In the genomic region with DNA sequence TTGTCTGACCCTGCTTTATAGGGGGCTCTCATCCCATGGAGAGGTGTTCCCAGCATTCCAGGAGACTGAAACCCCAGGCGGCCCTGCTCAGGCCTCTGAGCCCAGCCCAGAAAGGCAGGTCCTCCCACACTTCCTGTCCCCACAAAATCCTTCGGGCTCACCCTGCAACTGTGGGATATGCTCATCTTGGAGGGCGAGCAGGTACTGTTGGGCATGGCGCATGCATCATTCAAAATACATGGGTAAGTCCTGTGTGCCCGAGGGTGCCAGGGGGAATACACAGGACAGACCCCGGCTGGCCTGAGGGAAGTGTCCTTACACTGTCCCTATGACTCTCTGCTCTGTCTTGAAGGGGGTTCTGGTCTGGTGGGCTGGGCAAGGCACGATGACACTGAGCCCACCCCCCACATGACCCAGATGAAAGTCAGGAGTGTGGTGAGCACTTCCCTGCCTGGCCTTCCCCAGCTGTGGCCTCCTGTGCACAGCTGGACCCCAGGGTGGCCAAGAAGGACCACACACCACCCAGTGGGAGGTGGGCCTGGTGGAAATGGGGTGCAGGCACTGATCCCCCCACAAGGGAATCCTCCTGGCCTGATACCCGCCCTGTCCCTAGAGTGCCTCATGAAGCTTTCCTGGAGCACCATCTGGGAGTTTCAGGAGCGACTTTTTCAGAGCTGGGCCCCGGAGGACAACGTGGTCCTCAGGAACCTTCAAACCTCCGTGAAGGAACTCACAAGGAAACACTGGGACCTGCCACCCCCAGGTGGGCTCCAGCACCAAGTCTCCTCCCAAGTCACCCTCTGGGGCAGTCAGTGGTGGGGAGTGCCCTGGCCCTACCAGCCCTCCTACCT, we compare ENCODE assay signal across 31 cellular contexts. TPM values are rescaled to one million over a fixed set of nuclear protein-coding genes. Genes with fewer than 3 reads are reported as not detected.
DNase-seq lines count a peak whose midpoint lies in the region; ATAC-seq, FAIRE-seq and TF ChIP-seq lines count a peak whose summit lies in the region.
"Had no signal": no experiment of that assay in that cellular context is flagged by ENCODE, and none has a peak within 500 bp of the region (broad histone marks: within the 10 kb centered on the region; RNA-seq: fewer than 3 reads in every experiment).

No MANE protein-coding gene starts in this region.

- 94% methylated on average over 3 of the region's 12 CpGs for whole genome bisulfite sequencing in HepG2 (ENCODE audit: low lambda C conversion rate)
- WGBS in right lobe of liver (ENCODE audit: insufficient coverage, low coverage, low lambda C conversion rate, missing lambda C conversion rate): 43% methylated on average over 2 of the region's 12 CpGs

- TF ChIP-seq CTCF in HepG2 (CRISPR knock-in tag; IDR thresholded peaks at IDR 0.05) (no peak), right lobe of liver (IDR thresholded peaks at IDR 0.05) (no peak), osteocyte (IDR thresholded peaks at IDR 0.05) (no peak)

- H3K27ac Mint-ChIP-seq in osteocyte (ENCODE audit: unreplicated experiment): peak overlapping the region; percentile 47
- H3K27ac Mint-ChIP-seq: activated naive CD4-positive, alpha-beta T cell treated with anti-CD3 and anti-CD28 coated beads, Interleukin-2, amount 50 U/mL, for 24 hours; activated T-helper 1 cell treated with anti-CD3 and anti-CD28 coated beads, Interleukin-12 subunit alpha, Interleukin-12 subunit beta, Interleukin-2, Interleukin-4 antibody, amounts not matched to agents 30 ng/mL and 10 ng/mL and 1 ng/mL, durations not matched to agents 14 hours and 24 hours and 36 hours had no signal

- H3K9me3 Mint-ChIP-seq in osteocyte (ENCODE audit: unreplicated experiment): no peaks in the 10 kb centered on the region
- H3K9me3 Mint-ChIP-seq: activated naive CD4-positive, alpha-beta T cell treated with anti-CD3 and anti-CD28 coated beads, Interleukin-2, amount 50 U/mL, for 24 hours; activated T-helper 1 cell treated with anti-CD3 and anti-CD28 coated beads, Interleukin-12 subunit alpha, Interleukin-12 subunit beta, Interleukin-2, Interleukin-4 antibody, amounts not matched to agents 30 ng/mL and 10 ng/mL and 1 ng/mL, durations not matched to agents 14 hours and 24 hours and 36 hours; CD8-positive, alpha-beta memory T cell; immature natural killer cell had no signal

- H3K27ac ChIP-seq in HepG2 (ENCODE audit: extremely low read length, insufficient read depth, low read length): no peak overlapping the region
- H3K27ac ChIP-seq in right lobe of liver: no peak overlapping the region
- H3K27ac ChIP-seq in cingulate gyrus (ENCODE audit: low read depth, low read length): peak overlapping the region; percentile 19
- H3K27ac ChIP-seq: A549, gastrocnemius medialis, ovary, SJCRH30 had no signal

- no TSS peak for BruUV-seq in HepG2 (replicated peaks; lab: Mats Ljungman, UMichigan)

- no peaks in the 10 kb centered on the region for H3K27me3 ChIP-seq in HepG2 (ENCODE audit: control insufficient read depth in 1 of 2, insufficient read depth in 2 of 2, low read length in 2 of 2)
- H3K27me3 ChIP-seq in right lobe of liver: no peaks in the 10 kb centered on the region
- H3K27me3 ChIP-seq: gastrocnemius medialis, ovary, SJCRH30 had no signal

- peaks cover 9% of the 10 kb centered on the region for H3K36me3 Mint-ChIP-seq in osteocyte (ENCODE audit: unreplicated experiment)
- H3K36me3 Mint-ChIP-seq: activated naive CD4-positive, alpha-beta T cell treated with anti-CD3 and anti-CD28 coated beads, Interleukin-2, amount 50 U/mL, for 24 hours had no signal

- DNase-seq in HepG2 (ENCODE audit: low spot score): no peak
- DNase-seq in right lobe of liver: no peak
- no peak for DNase-seq in osteocyte (ENCODE audit: extremely low spot score, unreplicated experiment)
- no peak for DNase-seq in hippocampal formation (lab: John Stamatoyannopoulos, UW)
- DNase-seq in DMS 273 treated with DMSO at 0.1 percent for 48 hours (lab: John Stamatoyannopoulos, UW): no peak
- DNase-seq: activated CD4-positive, alpha-beta T cell treated with anti-CD3 and anti-CD28 coated beads, Interleukin-2, amount 50 U/mL, for 48 hours; AML-193; amygdala; CD8-positive, alpha-beta memory T cell; central memory CD4-positive, alpha-beta T cell; dermis blood vessel endothelial cell; gastrocnemius medialis; hypothalamus; immature natural killer cell; KBM-7; mesendoderm; NCI-H1105; NCI-H187 treated with DMSO at 0.1 percent for 48 hours; NCI-H526 treated with DMSO at 0.1 percent for 48 hours; ovary; SJCRH30 had no signal

- H3K4me1 Mint-ChIP-seq in osteocyte (ENCODE audit: unreplicated experiment): peaks cover 36% of the 10 kb centered on the region

- H3K9me3 ChIP-seq in HepG2 (ENCODE audit: low read length) (no peaks in the 10 kb centered on the region), right lobe of liver (no peaks in the 10 kb centered on the region)
- H3K9me3 ChIP-seq: A549, gastrocnemius medialis, ovary, SJCRH30 had no signal

- TF ChIP-seq POLR2A in HepG2 (IDR thresholded peaks at IDR 0.05; ENCODE audit: insufficient read depth in 1 of 2, low read depth in 2 of 2, low read length in 2 of 2) (no peak), right lobe of liver (IDR thresholded peaks at IDR 0.05) (no peak)

- FAIRE-seq in HepG2 (lab: Jason Lieb, UNC): no peak
- FAIRE-seq: A549, H54, RCC 7860, urothelium cell line had no signal

- H3K9ac ChIP-seq in HepG2 (ENCODE audit: insufficient read depth, low read depth, low read length): no peak overlapping the region

- no peak overlapping the region for H3K4me3 ChIP-seq in HepG2 (replicated peaks in 1 of 3; ENCODE audit: insufficient read depth in 1 of 3, low read depth in 2 of 3, low read length in 3 of 3)
- no peak overlapping the region for H3K4me3 ChIP-seq in right lobe of liver
- H3K4me3 ChIP-seq: A549, gastrocnemius medialis, ovary, SJCRH30 had no signal

- no peak overlapping the region for H2AFZ ChIP-seq in HepG2 (ENCODE audit: low read length)

- H3K79me2 ChIP-seq in HepG2 (ENCODE audit: insufficient read depth, low read length): no peaks in the 10 kb centered on the region

- POLR2A ChIA-PET in HepG2 (lab: Yijun Ruan, JAX): no interaction called here

- in situ Hi-C loops in HepG2 (cut with HindIII; ENCODE audit: extremely low pct_ligation_motif_present, low pct_unique_long_range_greater_than_20kb): no loop called here

- intact Hi-C loops in HepG2 (cut with micrococcal nuclease; ENCODE audit: unreplicated experiment): no loop called here
- intact Hi-C loops in right lobe of liver (cut with DNase I): loop anchor here in 1 of 2 donors (10.0 kb wide), 2 partner anchors 51 to 771 kb away; no protein-coding TSS in a partner anchor

- H3K4me1 ChIP-seq in HepG2 (ENCODE audit: insufficient read depth, low read length): peaks cover 30% of the 10 kb centered on the region
- no peaks in the 10 kb centered on the region for H3K4me1 ChIP-seq in right lobe of liver

- TF ChIP-seq RAD21 in HepG2 (CRISPR knock-in tag; IDR thresholded peaks at IDR 0.05): no peak

- no peak for TF ChIP-seq EP300 in HepG2 (IDR thresholded peaks at IDR 0.05; ENCODE audit: low read depth in 2 of 2, low read length in 2 of 2)
- no peak for TF ChIP-seq EP300 in HepG2 (CRISPR knock-in tag; IDR thresholded peaks at IDR 0.05; ENCODE audit: borderline replicate concordance)

- H4K20me1 ChIP-seq in HepG2 (ENCODE audit: insufficient read depth, low read length): peaks cover 21% of the 10 kb centered on the region

- no peak overlapping the region for H3K4me2 ChIP-seq in HepG2 (ENCODE audit: low read depth, low read length)
- H3K4me2 ChIP-seq: A549 had no signal

- H3K27me3 Mint-ChIP-seq in osteocyte (ENCODE audit: unreplicated experiment): no peaks in the 10 kb centered on the region
- H3K27me3 Mint-ChIP-seq: activated naive CD4-positive, alpha-beta T cell treated with anti-CD3 and anti-CD28 coated beads, Interleukin-2, amount 50 U/mL, for 24 hours; CD8-positive, alpha-beta memory T cell had no signal

- H3K36me3 ChIP-seq in HepG2 (replicated peaks in 1 of 2; ENCODE audit: control insufficient read depth in 1 of 2, insufficient read depth in 2 of 2, low read length in 2 of 2) (peaks cover 4 to 11% of the 10 kb centered on the region in 2 experiments; a peak in 2 of 5 replicates), right lobe of liver (peaks cover 0 to 7% (median 3%) of the 10 kb centered on the region in 4 donors)
- H3K36me3 ChIP-seq: gastrocnemius medialis, ovary had no signal

- ATAC-seq in HepG2: peak; percentile 1; the same call in 2 of the 3 replicates
- ATAC-seq in right lobe of liver: no peak
- ATAC-seq in HG02970 (IDR thresholded peaks at IDR 0.05; ENCODE audit: low FRiP score, unreplicated experiment): no peak
- ATAC-seq in HG02610 (IDR thresholded peaks at IDR 0.05; ENCODE audit: unreplicated experiment): no peak
- ATAC-seq: activated CD4-positive, CD25-positive, alpha-beta regulatory T cell treated with anti-CD3 and anti-CD28 coated beads, Interleukin-2, amount 50 U/mL, for 24 hours; gastrocnemius medialis had no signal

- CTCF ChIA-PET in HepG2 (lab: Yijun Ruan, JAX; ENCODE audit: low intra/inter-chr PET ratio, low total read pairs): no interaction called here

- no peak overlapping the region for H3K4me3 Mint-ChIP-seq in osteocyte (ENCODE audit: unreplicated experiment)
- H3K4me3 Mint-ChIP-seq: activated naive CD4-positive, alpha-beta T cell treated with anti-CD3 and anti-CD28 coated beads, Interleukin-2, amount 50 U/mL, for 24 hours; activated T-helper 1 cell treated with anti-CD3 and anti-CD28 coated beads, Interleukin-12 subunit alpha, Interleukin-12 subunit beta, Interleukin-2, Interleukin-4 antibody, amounts not matched to agents 30 ng/mL and 10 ng/mL and 1 ng/mL, durations not matched to agents 14 hours and 24 hours and 36 hours; CD8-positive, alpha-beta memory T cell; immature natural killer cell had no signal

RNA-seq across cellular contexts. Expression of a gene that starts 46.7 kb away (rescaled TPM):
- 130 and 131 TPM in 2 replicates for total RNA-seq in HepG2 (2016; rRNA removed; fragmentation: Illumina TruSeq; extraction: Trizol)
- total RNA-seq in HepG2 (2016; cell fraction: cytosol; rRNA removed; fragmentation: Illumina TruSeq; extraction: Trizol; ENCODE audit: low read depth): 17.2 and 17.3 TPM in 2 replicates
- total RNA-seq in HepG2 (2016; cell fraction: insoluble cytoplasmic fraction; rRNA removed; fragmentation: Illumina TruSeq; extraction: Trizol): 119 and 130 TPM in 2 replicates
- total RNA-seq in HepG2 (2016; cell fraction: membrane; rRNA removed; fragmentation: Illumina TruSeq; extraction: Trizol): 54.1 and 54.4 TPM in 2 replicates
- 79.5 and 96.3 TPM in 2 replicates for total RNA-seq in HepG2 (2016; cell fraction: nucleus; rRNA removed; fragmentation: Illumina TruSeq; extraction: Trizol)
- polyA plus RNA-seq in HepG2 (2011; rRNA removed): 98.0 and 124 TPM in 2 replicates
- polyA plus RNA-seq in HepG2 (2011; cell fraction: cytosol; rRNA removed): 56.8 and 60.3 TPM in 2 replicates
- polyA plus RNA-seq in HepG2 (2011; cell fraction: nucleus; rRNA removed): 126 and 139 TPM in 2 replicates
- polyA plus RNA-seq in HepG2 (2012): 65.0 and 69.3 TPM in 2 replicates
- 4.2 and 4.5 TPM in 2 replicates for polyA plus RNA-seq in HepG2 (2016; cell fraction: cytosol; fragmentation: Illumina TruSeq; extraction: Trizol; ENCODE audit: low read depth)
- polyA plus RNA-seq in HepG2 (2016; cell fraction: insoluble cytoplasmic fraction; fragmentation: Illumina TruSeq; extraction: Trizol; ENCODE audit: low read depth): 65.3 and 91.2 TPM in 2 replicates
- 18.3 and 19.5 TPM in 2 replicates for polyA plus RNA-seq in HepG2 (2016; cell fraction: membrane; fragmentation: Illumina TruSeq; extraction: Trizol; ENCODE audit: low read depth)
- polyA plus RNA-seq in HepG2 (2016; cell fraction: nucleus; fragmentation: Illumina TruSeq; extraction: Trizol; ENCODE audit: insufficient read depth, low read depth): 101 and 103 TPM in 2 replicates
- 337 and 421 TPM in 2 replicates for polyA minus RNA-seq in HepG2 (2011; rRNA and poly(A)+ RNA removed; ENCODE audit: low replicate concordance)
- polyA minus RNA-seq in HepG2 (2011; cell fraction: cytosol; rRNA and poly(A)+ RNA removed): 104 and 120 TPM in 2 replicates
- polyA minus RNA-seq in HepG2 (2011; cell fraction: nucleus; rRNA and poly(A)+ RNA removed): 71.7 and 94.2 TPM in 2 replicates
- total RNA-seq in right lobe of liver: 10 to 100 TPM; 69.8 to 81.2 (median 77.7) TPM
- 257 and 260 TPM in 2 replicates for total RNA-seq in osteocyte
